In the genomic region with DNA sequence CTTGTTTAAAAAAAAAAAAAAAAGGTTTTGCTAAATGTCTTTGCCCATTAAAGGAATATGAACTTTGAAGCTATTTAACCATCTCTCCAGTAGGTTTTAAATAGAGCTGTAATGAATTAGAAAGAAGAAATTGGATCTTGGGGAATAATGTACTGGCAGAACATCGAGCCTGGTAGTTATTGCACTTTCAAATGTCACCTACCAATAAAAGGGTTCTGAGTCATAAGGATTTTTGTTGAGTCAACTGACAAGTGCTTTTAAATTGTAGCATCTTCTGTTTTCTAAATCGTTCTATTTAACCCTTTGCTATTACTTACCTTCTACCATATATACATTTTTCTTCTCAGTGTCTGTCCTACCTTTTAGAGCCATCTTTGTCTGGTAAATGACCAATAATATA, we compare ENCODE assay signal across 1 cellular context.
TF ChIP-seq lines count a peak whose summit lies in the region.

No MANE protein-coding gene starts in this region.

TF ChIP-seq in SK-N-SH, 30 proteins besides CTCF, POLR2A, EP300 and RAD21 (continued from another document):
- TF ChIP-seq, protein P1, sequence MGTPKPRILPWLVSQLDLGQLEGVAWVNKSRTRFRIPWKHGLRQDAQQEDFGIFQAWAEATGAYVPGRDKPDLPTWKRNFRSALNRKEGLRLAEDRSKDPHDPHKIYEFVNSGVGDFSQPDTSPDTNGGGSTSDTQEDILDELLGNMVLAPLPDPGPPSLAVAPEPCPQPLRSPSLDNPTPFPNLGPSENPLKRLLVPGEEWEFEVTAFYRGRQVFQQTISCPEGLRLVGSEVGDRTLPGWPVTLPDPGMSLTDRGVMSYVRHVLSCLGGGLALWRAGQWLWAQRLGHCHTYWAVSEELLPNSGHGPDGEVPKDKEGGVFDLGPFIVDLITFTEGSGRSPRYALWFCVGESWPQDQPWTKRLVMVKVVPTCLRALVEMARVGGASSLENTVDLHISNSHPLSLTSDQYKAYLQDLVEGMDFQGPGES (IDR thresholded peaks at IDR 0.05; ENCODE audit: low read depth, low read length): no peak
- no peak for TF ChIP-seq SIN3A (IDR thresholded peaks at IDR 0.05; ENCODE audit: borderline replicate concordance, low read depth, low read length)
- TF ChIP-seq GATA2 (CRISPR knock-in tag; IDR thresholded peaks at IDR 0.05): no peak
- no peak for TF ChIP-seq EZH2phosphoT487 (IDR thresholded peaks at IDR 0.05; ENCODE audit: borderline replicate concordance, low read depth)
- no peak for TF ChIP-seq TEAD4 (IDR thresholded peaks at IDR 0.05; ENCODE audit: borderline replicate concordance, insufficient read depth)
- TF ChIP-seq CHD2 (IDR thresholded peaks at IDR 0.05; ENCODE audit: low read length, partially characterized antibody): no peak
- 0 out of 2 replicates have a peak, but pooled peaks have one; percentile 8 for TF ChIP-seq TCF12 (IDR thresholded peaks at IDR 0.05)
- TF ChIP-seq, protein P2, sequence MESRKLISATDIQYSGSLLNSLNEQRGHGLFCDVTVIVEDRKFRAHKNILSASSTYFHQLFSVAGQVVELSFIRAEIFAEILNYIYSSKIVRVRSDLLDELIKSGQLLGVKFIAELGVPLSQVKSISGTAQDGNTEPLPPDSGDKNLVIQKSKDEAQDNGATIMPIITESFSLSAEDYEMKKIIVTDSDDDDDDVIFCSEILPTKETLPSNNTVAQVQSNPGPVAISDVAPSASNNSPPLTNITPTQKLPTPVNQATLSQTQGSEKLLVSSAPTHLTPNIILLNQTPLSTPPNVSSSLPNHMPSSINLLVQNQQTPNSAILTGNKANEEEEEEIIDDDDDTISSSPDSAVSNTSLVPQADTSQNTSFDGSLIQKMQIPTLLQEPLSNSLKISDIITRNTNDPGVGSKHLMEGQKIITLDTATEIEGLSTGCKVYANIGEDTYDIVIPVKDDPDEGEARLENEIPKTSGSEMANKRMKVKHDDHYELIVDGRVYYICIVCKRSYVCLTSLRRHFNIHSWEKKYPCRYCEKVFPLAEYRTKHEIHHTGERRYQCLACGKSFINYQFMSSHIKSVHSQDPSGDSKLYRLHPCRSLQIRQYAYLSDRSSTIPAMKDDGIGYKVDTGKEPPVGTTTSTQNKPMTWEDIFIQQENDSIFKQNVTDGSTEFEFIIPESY (IDR thresholded peaks at IDR 0.05; ENCODE audit: borderline replicate concordance, low read depth): no peak
- no peak for TF ChIP-seq NRF1 (IDR thresholded peaks at IDR 0.05; ENCODE audit: low read depth, low read length)
- TF ChIP-seq, protein P3, sequence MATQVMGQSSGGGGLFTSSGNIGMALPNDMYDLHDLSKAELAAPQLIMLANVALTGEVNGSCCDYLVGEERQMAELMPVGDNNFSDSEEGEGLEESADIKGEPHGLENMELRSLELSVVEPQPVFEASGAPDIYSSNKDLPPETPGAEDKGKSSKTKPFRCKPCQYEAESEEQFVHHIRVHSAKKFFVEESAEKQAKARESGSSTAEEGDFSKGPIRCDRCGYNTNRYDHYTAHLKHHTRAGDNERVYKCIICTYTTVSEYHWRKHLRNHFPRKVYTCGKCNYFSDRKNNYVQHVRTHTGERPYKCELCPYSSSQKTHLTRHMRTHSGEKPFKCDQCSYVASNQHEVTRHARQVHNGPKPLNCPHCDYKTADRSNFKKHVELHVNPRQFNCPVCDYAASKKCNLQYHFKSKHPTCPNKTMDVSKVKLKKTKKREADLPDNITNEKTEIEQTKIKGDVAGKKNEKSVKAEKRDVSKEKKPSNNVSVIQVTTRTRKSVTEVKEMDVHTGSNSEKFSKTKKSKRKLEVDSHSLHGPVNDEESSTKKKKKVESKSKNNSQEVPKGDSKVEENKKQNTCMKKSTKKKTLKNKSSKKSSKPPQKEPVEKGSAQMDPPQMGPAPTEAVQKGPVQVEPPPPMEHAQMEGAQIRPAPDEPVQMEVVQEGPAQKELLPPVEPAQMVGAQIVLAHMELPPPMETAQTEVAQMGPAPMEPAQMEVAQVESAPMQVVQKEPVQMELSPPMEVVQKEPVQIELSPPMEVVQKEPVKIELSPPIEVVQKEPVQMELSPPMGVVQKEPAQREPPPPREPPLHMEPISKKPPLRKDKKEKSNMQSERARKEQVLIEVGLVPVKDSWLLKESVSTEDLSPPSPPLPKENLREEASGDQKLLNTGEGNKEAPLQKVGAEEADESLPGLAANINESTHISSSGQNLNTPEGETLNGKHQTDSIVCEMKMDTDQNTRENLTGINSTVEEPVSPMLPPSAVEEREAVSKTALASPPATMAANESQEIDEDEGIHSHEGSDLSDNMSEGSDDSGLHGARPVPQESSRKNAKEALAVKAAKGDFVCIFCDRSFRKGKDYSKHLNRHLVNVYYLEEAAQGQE (IDR thresholded peaks at IDR 0.05; ENCODE audit: low read depth, low read length): no peak
- no peak for TF ChIP-seq RXRA (IDR thresholded peaks at IDR 0.05; ENCODE audit: borderline replicate concordance, low read depth)
- TF ChIP-seq MXI1 (IDR thresholded peaks at IDR 0.05; ENCODE audit: low read depth, low read length): no peak
- TF ChIP-seq FOXJ3 (CRISPR knock-in tag; IDR thresholded peaks at IDR 0.05): no peak
- no peak for TF ChIP-seq RFX5 (IDR thresholded peaks at IDR 0.05; ENCODE audit: low read length)
- no peak for TF ChIP-seq FOXM1 (IDR thresholded peaks at IDR 0.05; ENCODE audit: low read depth)
